13 cellular contexts compared by ENCODE assay signal in genomic region chr4:113293043-113293560, GRCh38.
DNase-seq lines count a peak whose midpoint lies in the region; ATAC-seq and TF ChIP-seq lines count a peak whose summit lies in the region.
"Had no signal": no experiment of that assay in that cellular context is flagged by ENCODE, and none has a peak within 500 bp of the region (broad histone marks: within the 10 kb centered on the region; RNA-seq: fewer than 3 reads in every experiment).

No MANE protein-coding gene starts in this region.

- H3K9me3 ChIP-seq in uterus, result no peaks in the 10 kb centered on the region

- no peak for ATAC-seq in T-cell (replicated peaks in 1 of 4)
- ATAC-seq: GM12878 had no signal

- no peaks in the 10 kb centered on the region for H3K27me3 ChIP-seq in uterus

- TF ChIP-seq CTCF in uterus (IDR thresholded peaks at IDR 0.05), result no peak

- intact Hi-C loops in head of caudate nucleus (cut with DNase I), result no loop called here
- intact Hi-C loops in uterus (cut with DNase I; ENCODE audit: low total_unique reads), result no loop called here

- H3K4me1 Mint-ChIP-seq in T-cell, result no peaks in the 10 kb centered on the region
- H3K4me1 Mint-ChIP-seq in T-helper 2 cell treated with Interferon-gamma antibody and Interleukin-4, amounts not matched to agents 5 μg/mL and 100 μg/mL, for 36 hours (ENCODE audit: low read depth), result no peaks in the 10 kb centered on the region
- H3K4me1 Mint-ChIP-seq: activated CD4-positive, alpha-beta T cell treated with anti-CD3 and anti-CD28 coated beads, Interleukin-2, amount 10 ng/mL, durations not matched to agents 24 days and 14 days; naive B cell had no signal

- peak overlapping the region; percentile 6 to 26 for H3K4me3 ChIP-seq in uterus
- H3K4me3 ChIP-seq: GM12878 had no signal

- peak; percentile 12 for DNase-seq in NK-92 treated with Interleukin-12 subunit alpha and Interleukin-12 subunit beta, amount 100 ng/mL, for 24 hours (lab: John Stamatoyannopoulos, UW)
- DNase-seq in NK-92 (lab: John Stamatoyannopoulos, UW; ENCODE audit: unreplicated experiment) (no peak), head of caudate nucleus (peak in 22 of 42 donors; percentile 3 to 64 (median 32)), occipital lobe (lab: John Stamatoyannopoulos, UW) (peak; percentile 26), uterus (peak in 1 of 2 donors; percentile 34), T-cell (no peak)
- DNase-seq in T-helper 2 cell treated with Interferon-gamma antibody and Interleukin-4, amounts not matched to agents 5 μg/mL and 100 μg/mL, for 36 hours (ENCODE audit: low spot score), result no peak
- no peak for DNase-seq in activated CD4-positive, CD25-positive, alpha-beta regulatory T cell treated with anti-CD3 and anti-CD28 coated beads, Interleukin-2, amount 50 U/mL, for 72 hours
- DNase-seq: activated CD4-positive, alpha-beta T cell treated with anti-CD3 and anti-CD28 coated beads, Interleukin-2, amount 10 ng/mL, durations not matched to agents 24 days and 14 days; HCEC 1CT; naive B cell had no signal

- H3K27ac Mint-ChIP-seq in T-cell, result no peak overlapping the region
- no peak overlapping the region for H3K27ac Mint-ChIP-seq in T-helper 2 cell treated with Interferon-gamma antibody and Interleukin-4, amounts not matched to agents 5 μg/mL and 100 μg/mL, for 36 hours
- H3K27ac Mint-ChIP-seq: activated CD4-positive, alpha-beta T cell treated with anti-CD3 and anti-CD28 coated beads, Interleukin-2, amount 10 ng/mL, durations not matched to agents 24 days and 14 days; dendritic cell treated with granulocyte-macrophage colony-stimulating factor and Interleukin-4, amounts not matched to agents 40 ng/mL and 50 ng/mL, for 4 days; naive B cell had no signal

- no peak for TF ChIP-seq POLR2A in uterus (IDR thresholded peaks at IDR 0.05)

- H3K9me3 Mint-ChIP-seq in T-cell, result no peaks in the 10 kb centered on the region
- no peaks in the 10 kb centered on the region for H3K9me3 Mint-ChIP-seq in T-helper 2 cell treated with Interferon-gamma antibody and Interleukin-4, amounts not matched to agents 5 μg/mL and 100 μg/mL, for 36 hours
- H3K9me3 Mint-ChIP-seq: activated CD4-positive, alpha-beta T cell treated with anti-CD3 and anti-CD28 coated beads, Interleukin-2, amount 10 ng/mL, durations not matched to agents 24 days and 14 days; dendritic cell treated with granulocyte-macrophage colony-stimulating factor and Interleukin-4, amounts not matched to agents 40 ng/mL and 50 ng/mL, for 4 days; naive B cell had no signal

- no peaks in the 10 kb centered on the region for H3K36me3 Mint-ChIP-seq in T-cell
- H3K36me3 Mint-ChIP-seq in T-helper 2 cell treated with Interferon-gamma antibody and Interleukin-4, amounts not matched to agents 5 μg/mL and 100 μg/mL, for 36 hours (ENCODE audit: low read depth), result no peaks in the 10 kb centered on the region
- H3K36me3 Mint-ChIP-seq: naive B cell had no signal

- POLR2A ChIA-PET in T-cell (lab: Charles Lee), result no interaction called here

- H3K4me1 ChIP-seq in uterus, result peaks cover 0 to 6% of the 10 kb centered on the region in 2 donors

- H3K4me3 Mint-ChIP-seq in T-cell, result no peak overlapping the region
- H3K4me3 Mint-ChIP-seq in T-helper 2 cell treated with Interferon-gamma antibody and Interleukin-4, amounts not matched to agents 5 μg/mL and 100 μg/mL, for 36 hours, result no peak overlapping the region
- H3K4me3 Mint-ChIP-seq: activated CD4-positive, alpha-beta T cell treated with anti-CD3 and anti-CD28 coated beads, Interleukin-2, amount 10 ng/mL, durations not matched to agents 24 days and 14 days; dendritic cell treated with granulocyte-macrophage colony-stimulating factor and Interleukin-4, amounts not matched to agents 40 ng/mL and 50 ng/mL, for 4 days; naive B cell had no signal

- H3K27me3 Mint-ChIP-seq in T-cell, result peaks cover 3 to 7% of the 10 kb centered on the region in 2 donors
- no peaks in the 10 kb centered on the region for H3K27me3 Mint-ChIP-seq in T-helper 2 cell treated with Interferon-gamma antibody and Interleukin-4, amounts not matched to agents 5 μg/mL and 100 μg/mL, for 36 hours (ENCODE audit: low read depth)
- H3K27me3 Mint-ChIP-seq: dendritic cell treated with granulocyte-macrophage colony-stimulating factor and Interleukin-4, amounts not matched to agents 40 ng/mL and 50 ng/mL, for 4 days had no signal

- CTCF ChIA-PET in T-cell (lab: Charles Lee), result no interaction called here

- no peaks in the 10 kb centered on the region for H3K36me3 ChIP-seq in uterus

- H3K27ac ChIP-seq in uterus, result peak overlapping the region; percentile 78 to 81

Comparison
In these comparisons a context has a peak if more than half of its experiments do, and no peak if none do; other contexts are left out.
1. DNase-seq: peak in NK-92 treated with Interleukin-12 subunit alpha and Interleukin-12 subunit beta, amount 100 ng/mL, for 24 hours (single experiment), head of caudate nucleus (22 of 42) and occipital lobe (single experiment); none in NK-92 (single experiment), T-cell (0 of 34), T-helper 2 cell treated with Interferon-gamma antibody and Interleukin-4, amounts not matched to agents 5 μg/mL and 100 μg/mL, for 36 hours (single experiment) and activated CD4-positive, CD25-positive, alpha-beta regulatory T cell treated with anti-CD3 and anti-CD28 coated beads, Interleukin-2, amount 50 U/mL, for 72 hours (single experiment).